8 cellular contexts compared by ENCODE assay signal in genomic region chr3:113696658-113697191, GRCh38. TPM values are rescaled to one million over a fixed set of nuclear protein-coding genes. Genes with fewer than 3 reads are reported as not detected.
A peak's percentile ranks its signal among the peaks of the same experiment; 100 is the strongest.
DNase-seq lines count a peak whose midpoint lies in the region; ATAC-seq and TF ChIP-seq lines count a peak whose summit lies in the region.

No MANE protein-coding gene starts in this region.

- H3K27ac Mint-ChIP-seq in mesothelial cell of epicardium, result no peak overlapping the region

- no peaks in the 10 kb centered on the region for H3K9me3 ChIP-seq in HUES48 (ENCODE audit: control insufficient read depth, insufficient read depth, low read length)
- no peaks in the 10 kb centered on the region for H3K9me3 ChIP-seq in NT2/D1 (ENCODE audit: insufficient read depth, low read length)

- H3K4me3 ChIP-seq in HUES48 (ENCODE audit: low read depth, low read length), result peak overlapping the region; percentile 81
- peak overlapping the region; percentile 71 for H3K4me3 ChIP-seq in NT2/D1 (ENCODE audit: insufficient read length, low read depth)

- H3K36me3 ChIP-seq in HUES48 (ENCODE audit: control insufficient read depth, insufficient read depth, low read length) (no peaks in the 10 kb centered on the region), NT2/D1 (ENCODE audit: insufficient read depth, insufficient read length, low read length) (no peaks in the 10 kb centered on the region)

- no peaks in the 10 kb centered on the region for H3K27me3 ChIP-seq in HUES48 (ENCODE audit: control insufficient read depth, insufficient read depth, low read length)
- H3K27me3 ChIP-seq in NT2/D1 (ENCODE audit: insufficient read depth, insufficient read length), result no peaks in the 10 kb centered on the region

- peak overlapping the region; percentile 47 for H3K9ac ChIP-seq in HUES48 (ENCODE audit: low read depth, low read length)
- peak overlapping the region; percentile 86 for H3K9ac ChIP-seq in NT2/D1 (ENCODE audit: insufficient read length, low read depth)

- H3K27ac ChIP-seq in HUES48 (ENCODE audit: low read depth, low read length), result peak overlapping the region; percentile 64

- no peak overlapping the region for H3K4me3 Mint-ChIP-seq in mesothelial cell of epicardium

- H3K4me1 Mint-ChIP-seq in mesothelial cell of epicardium, result peaks cover 22% of the 10 kb centered on the region

- DNase-seq in Caki2 (ENCODE audit: low read depth) (peak; percentile 99), NT2/D1 (ENCODE audit: low read depth, low spot score) (peak; percentile 98), epidermal melanocyte (ENCODE audit: insufficient read length, low spot score) (peak; percentile 97), mesothelial cell of epicardium (ENCODE audit: low spot score in 2 of 2, unreplicated experiment in 2 of 2) (peak; percentile 94 to 99)
- DNase-seq in activated CD8-positive, alpha-beta memory T cell treated with anti-CD3 and anti-CD28 coated beads, Interleukin-2, amount 50 U/mL, for 48 hours, result peak; percentile 97
- peak; percentile 97 to 98 for DNase-seq in stimulated activated CD8-positive, alpha-beta memory T cell treated with anti-CD3 and anti-CD28 coated beads, Interleukin-15, amount 100 ng/mL, for 4 hours (ENCODE audit: low read depth in 2 of 2)

- H3K4me1 ChIP-seq in HUES48 (ENCODE audit: control insufficient read depth, insufficient read depth, low read length) (peaks cover 23% of the 10 kb centered on the region), NT2/D1 (ENCODE audit: insufficient read depth, insufficient read length) (peaks cover 2% of the 10 kb centered on the region)

- in situ Hi-C loops in Caki2 (cut with HindIII; ENCODE audit: low pct_unique_long_range_greater_than_20kb, low sequenced_read_pairs), result no loop called here

- H3K9me3 Mint-ChIP-seq in mesothelial cell of epicardium, result no peaks in the 10 kb centered on the region

- ATAC-seq in GM21447 (IDR thresholded peaks at IDR 0.05; ENCODE audit: unreplicated experiment), result peak; percentile 95

- TF ChIP-seq CTCF in mesothelial cell of epicardium (IDR thresholded peaks at IDR 0.05; ENCODE audit: unreplicated experiment), result no peak

- H3K27me3 Mint-ChIP-seq in mesothelial cell of epicardium (ENCODE audit: low read depth), result no peaks in the 10 kb centered on the region

- H3K36me3 Mint-ChIP-seq in mesothelial cell of epicardium, result no peaks in the 10 kb centered on the region

RNA-seq across cellular contexts. Expression of gene USF3, which starts 0.3 kb away (rescaled TPM):
- total RNA-seq in Caki2 (2014; rRNA removed; shearing (Covaris generic); ENCODE audit: low replicate concordance), result 0.44 and 1.3 TPM in 2 replicates
- 16.7 to 18.3 TPM (median 17.9 TPM) in 3 replicates for total RNA-seq in mesothelial cell of epicardium

RNA-seq across cellular contexts. Expression of gene NAA50, which starts 49.3 kb away (rescaled TPM):
- total RNA-seq in Caki2 (2014; rRNA removed; shearing (Covaris generic); ENCODE audit: low replicate concordance), result 10.9 and 24.0 TPM in 2 replicates
- total RNA-seq in mesothelial cell of epicardium, result 83.2 to 87.3 TPM (median 85.9 TPM) in 3 replicates

RNA-seq across cellular contexts. Expression of gene ATP6V1A, which starts 50.1 kb away (rescaled TPM):
- 27.7 and 32.1 TPM in 2 replicates for total RNA-seq in Caki2 (2014; rRNA removed; shearing (Covaris generic); ENCODE audit: low replicate concordance)
- total RNA-seq in mesothelial cell of epicardium, result 52.0 to 58.2 TPM (median 52.6 TPM) in 3 replicates

Comparison
In these comparisons a context has a peak if more than half of its experiments do, and no peak if none do; other contexts are left out.
1. Peak in every context shown above with its lines: DNase-seq, ATAC-seq, H3K4me3 ChIP-seq and H3K27ac ChIP-seq.